In the genomic region with DNA sequence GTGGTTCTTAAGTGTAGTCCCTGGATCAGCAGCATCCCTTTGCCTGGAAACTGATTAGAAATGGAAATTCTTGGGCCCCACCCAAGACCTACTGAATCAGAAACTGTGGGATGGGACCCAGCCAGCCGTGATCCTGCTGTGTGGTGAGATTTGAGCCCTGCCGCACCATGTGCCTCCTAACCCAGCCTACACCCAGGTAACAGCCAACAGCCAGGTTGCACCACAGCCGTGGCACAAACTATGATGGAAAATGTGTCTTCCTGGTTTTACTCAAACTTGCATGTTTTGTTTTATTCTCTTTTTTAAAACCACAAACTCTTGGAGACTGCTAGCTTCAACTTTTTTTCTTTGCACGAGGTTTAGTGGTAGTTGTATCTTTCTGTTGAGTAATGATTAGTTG, we compare ENCODE assay signal across 8 cellular contexts. TPM values are rescaled to one million over a fixed set of nuclear protein-coding genes. Genes with fewer than 3 reads are reported as not detected.
A peak's percentile ranks its signal among the peaks of the same experiment; 100 is the strongest.
DNase-seq lines count a peak whose midpoint lies in the region; ATAC-seq and TF ChIP-seq lines count a peak whose summit lies in the region.

No MANE protein-coding gene starts in this region.

- peaks cover 73% of the 10 kb centered on the region for H3K79me2 ChIP-seq in mammary epithelial cell (ENCODE audit: insufficient read depth, low read length)

- ATAC-seq in GM21526 (IDR thresholded peaks at IDR 0.05; ENCODE audit: low FRiP score, unreplicated experiment) = no peak

- no peak for TF ChIP-seq POLR2A in NB4 (IDR thresholded peaks at IDR 0.05; ENCODE audit: extremely low read depth, insufficient read length)

- no peak overlapping the region for H2AFZ ChIP-seq in mammary epithelial cell (ENCODE audit: low read depth, low read length)

- H3K4me1 ChIP-seq in mammary epithelial cell (ENCODE audit: insufficient read depth, low read length) = peaks cover 42% of the 10 kb centered on the region

- peaks cover 3% of the 10 kb centered on the region for H3K27me3 Mint-ChIP-seq in nephron (ENCODE audit: low read depth)

- peak overlapping the region in 2 of 3 experiments; percentile 31 to 66 for H3K27ac Mint-ChIP-seq in nephron

- H3K36me3 Mint-ChIP-seq in nephron (ENCODE audit: low read depth) = peaks cover 6% of the 10 kb centered on the region

- in situ Hi-C loops in mammary epithelial cell (cut with MboI; ENCODE audit: low sequenced_read_pairs in 2 of 2) = loop anchor here in 1 of 2 donors (10.0 kb wide), 1 partner anchor 58 kb away; no protein-coding TSS in a partner anchor

- BruUV-seq in mammary epithelial cell (replicated peaks; lab: Mats Ljungman, UMichigan) = no TSS peak

- peak; percentile 13 to 25 for DNase-seq in AML-193 (lab: John Stamatoyannopoulos, UW)
- no peak for DNase-seq in NB4 (ENCODE audit: low read depth)
- no peak for DNase-seq in mammary epithelial cell
- no peak for DNase-seq in amygdala (lab: John Stamatoyannopoulos, UW)
- no peak for DNase-seq in GM19240 (ENCODE audit: insufficient read length, low spot score)
- no peak for DNase-seq in DMS153 (lab: John Stamatoyannopoulos, UW)

- 49% methylated on average over 4 of the region's 4 CpGs for WGBS in mammary epithelial cell (ENCODE audit: low coverage, missing lambda C conversion rate)

- intact Hi-C loops in mammary epithelial cell (cut with micrococcal nuclease) = loop anchor here (10.0 kb wide), 1 partner anchor 238 kb away; no protein-coding TSS in a partner anchor

- dilution Hi-C loops in mammary epithelial cell (cut with HindIII; ENCODE audit: low sequenced_read_pairs) = no loop called here

- H3K27ac ChIP-seq in mammary epithelial cell (ENCODE audit: insufficient read depth, low read depth, low read length) = no peak overlapping the region

- no peaks in the 10 kb centered on the region for H3K9me3 Mint-ChIP-seq in nephron

- H3K9me3 ChIP-seq in mammary epithelial cell (replicated peaks; ENCODE audit: insufficient read depth, low read length) = no peaks in the 10 kb centered on the region

- H3K36me3 ChIP-seq in mammary epithelial cell (ENCODE audit: insufficient read depth, low read length) = peaks cover 2% of the 10 kb centered on the region

- H3K4me1 Mint-ChIP-seq in nephron = peaks cover 62% of the 10 kb centered on the region

- H3K27me3 ChIP-seq in mammary epithelial cell (ENCODE audit: insufficient read depth, low read length) = no peaks in the 10 kb centered on the region

- peak overlapping the region; percentile 75 for H3K4me2 ChIP-seq in mammary epithelial cell (ENCODE audit: insufficient read depth, low read depth, low read length)

- H3K4me3 ChIP-seq in NB4 (ENCODE audit: low read depth, low read length) (peak overlapping the region; percentile 43), mammary epithelial cell (replicated peaks in 1 of 3; ENCODE audit: insufficient read depth in 1 of 3, low read depth in 2 of 3, low read length in 3 of 3) (peak overlapping the region in 1 of 3 experiments; percentile 34)

- H4K20me1 ChIP-seq in mammary epithelial cell (ENCODE audit: insufficient read depth, low read length) = no peaks in the 10 kb centered on the region

- CTCF ChIA-PET in mammary epithelial cell (lab: Charles Lee; ENCODE audit: low non-redundant PET) = no interaction called here

- no peak overlapping the region for H3K9ac ChIP-seq in mammary epithelial cell (ENCODE audit: insufficient read depth, low read length)

- no peak for TF ChIP-seq CTCF in NB4 (IDR thresholded peaks at IDR 0.05; ENCODE audit: low read depth, low read length)
- no peak for TF ChIP-seq CTCF in mammary epithelial cell (conservative IDR thresholded peaks at IDR 0.05 in 1 of 2, IDR thresholded peaks at IDR 0.05 in 1 of 2; ENCODE audit: extremely low read depth in 1 of 2, insufficient read depth in 1 of 2, low read depth in 1 of 2, low read length in 2 of 2)
- no peak for TF ChIP-seq CTCF in nephron (IDR thresholded peaks at IDR 0.05; ENCODE audit: unreplicated experiment in 3 of 3)

- H3K4me3 Mint-ChIP-seq in nephron = peak overlapping the region; percentile 75 to 94 (median 82)

RNA-seq across cellular contexts. Expression of a gene that starts 2.6 kb away (rescaled TPM):
- total RNA-seq in mammary epithelial cell = 10 to 100 TPM; 15.7 to 21.7 TPM
- polyA plus RNA-seq in mammary epithelial cell = 8.1 TPM
- polyA minus RNA-seq in mammary epithelial cell = 86.4 TPM

Comparison
In these comparisons a context has a peak if more than half of its experiments do, and no peak if none do; other contexts are left out.
1. DNase-seq: peak in AML-193 (2 of 2); none in NB4 (single experiment), mammary epithelial cell (single experiment), amygdala (0 of 56), GM19240 (single experiment) and DMS153 (single experiment).